Comparison of ENCODE assay signal across 8 cellular contexts in genomic region chr17:47649153-47649971, GRCh38. TPM values are rescaled to one million over a fixed set of nuclear protein-coding genes. Genes with fewer than 3 reads are reported as not detected.
A peak's percentile ranks its signal among the peaks of the same experiment; 100 is the strongest.
DNase-seq lines count a peak whose midpoint lies in the region; ATAC-seq and TF ChIP-seq lines count a peak whose summit lies in the region.

Gene KPNB1 (plus strand): TSS chr17:47649919. CDS start chr17:47650245, 326 bp downstream.

- H3K36me3 ChIP-seq in ovary (no peaks in the 10 kb centered on the region), thyroid gland (peaks cover 16 to 22% of the 10 kb centered on the region in 2 donors)

- H3K4me3 ChIP-seq in GM12864 (ENCODE audit: low read depth, low read length) (peak within 1 kb of the TSS; percentile 85), ovary (peak within 1 kb of the TSS; percentile 79), thyroid gland (replicated peaks in 1 of 3) (peak within 1 kb of the TSS; percentile 64 to 97 (median 94))

- peak; percentile 84 for ATAC-seq in HG02759 (IDR thresholded peaks at IDR 0.05; ENCODE audit: unreplicated experiment)

- H3K27ac ChIP-seq in ovary (peak within 1 kb of the TSS; percentile 85 to 91), thyroid gland (peak within 1 kb of the TSS; percentile 79 to 92 (median 89))

- TF ChIP-seq CTCF in GM12864 (IDR thresholded peaks at IDR 0.05; ENCODE audit: low read depth, low read length, missing control alignments): no peak
- no peak for TF ChIP-seq CTCF in ovary (IDR thresholded peaks at IDR 0.05)
- no peak for TF ChIP-seq CTCF in thyroid gland (IDR thresholded peaks at IDR 0.05)

- H3K9me3 ChIP-seq in ovary (no peaks in the 10 kb centered on the region), thyroid gland (no peaks in the 10 kb centered on the region)

- no peak for TF ChIP-seq EP300 in ovary (IDR thresholded peaks at IDR 0.05)

- H3K27me3 ChIP-seq in ovary (no peaks in the 10 kb centered on the region), thyroid gland (no peaks in the 10 kb centered on the region)

- intact Hi-C loops in head of caudate nucleus (cut with DNase I) (no loop called here), ovary (cut with DNase I) (no loop called here), thyroid gland (cut with DNase I) (no loop called here)

- DNase-seq in GM12864 (ENCODE audit: low read depth) (peak; percentile 99), NCI-H1417 (lab: John Stamatoyannopoulos, UW) (peak; percentile 98 to 100 (median 99)), SW 1271 (lab: John Stamatoyannopoulos, UW) (peak; percentile 99), head of caudate nucleus (peak; percentile 98 to 100 (median 100)), ovary (peak; percentile 99 to 100 (median 99)), thyroid gland (peak; percentile 100)
- peak; percentile 94 for DNase-seq in activated naive CD8-positive, alpha-beta T cell treated with anti-CD3 and anti-CD28 coated beads, Interleukin-2, amount 50 U/mL, for 16 hours (ENCODE audit: low read depth, low spot score)

- no peaks in the 10 kb centered on the region for H3K4me1 ChIP-seq in ovary (ENCODE audit: insufficient read depth)
- peaks cover 11 to 18% of the 10 kb centered on the region in 2 donors for H3K4me1 ChIP-seq in thyroid gland

- peak; percentile 56 for TF ChIP-seq POLR2A in ovary (IDR thresholded peaks at IDR 0.05)
- peak in 1 of 2 donors; percentile 73 for TF ChIP-seq POLR2A in thyroid gland (IDR thresholded peaks at IDR 0.05)

- 0 to 1% (median 0%) methylated on average over 59 to 74 of the region's 74 CpGs for WGBS in ovary, 3 donors
- 0 to 1% methylated on average over 41 to 57 of the region's 74 CpGs for WGBS in thyroid gland, 2 donors

RNA-seq across cellular contexts. Expression of gene KPNB1, which starts in this region (rescaled TPM):
- total RNA-seq in ovary (100 to 1,000 TPM; 119 to 346 (median 256) TPM), thyroid gland (100 to 1,000 TPM; 134 to 207 (median 170) TPM)
- 100 to 1,000 TPM in 1 of 2 donors, 10 to 100 TPM in 1; 63.4 to 236 TPM for polyA plus RNA-seq in ovary

Comparison
In these comparisons a context has a peak if more than half of its experiments do, and no peak if none do; other contexts are left out.
1. Peak in every context shown above with its lines: DNase-seq, ATAC-seq, H3K4me3 ChIP-seq and H3K27ac ChIP-seq.